In the genomic region with DNA sequence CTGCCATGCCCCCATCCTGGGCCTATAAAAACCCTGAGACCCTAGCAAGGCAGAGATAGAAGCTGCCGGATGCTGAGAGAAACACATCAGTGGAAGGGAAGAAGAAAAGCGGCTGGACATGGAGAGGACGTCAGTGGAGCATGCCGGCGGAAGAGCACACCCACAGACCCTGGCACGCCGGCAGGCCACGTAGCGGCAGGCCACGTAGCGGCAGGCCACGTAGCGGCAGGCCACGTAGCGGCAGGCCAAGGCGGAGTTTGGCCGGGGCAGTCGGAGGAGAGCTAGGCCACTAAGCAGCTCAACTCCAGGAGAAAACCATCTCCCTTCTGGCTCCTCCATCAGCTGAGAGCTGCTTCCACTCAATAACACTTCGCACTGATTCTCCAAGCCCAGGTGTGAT, we compare ENCODE assay signal across 36 cellular contexts. TPM values are rescaled to one million over a fixed set of nuclear protein-coding genes. Genes with fewer than 3 reads are reported as not detected.
"Had no signal": no experiment of that assay in that cellular context is flagged by ENCODE, and none has a peak within 500 bp of the region (broad histone marks: within the 10 kb centered on the region; RNA-seq: fewer than 3 reads in every experiment).

No MANE protein-coding gene starts in this region.

- FAIRE-seq: endometrium, kidney had no signal

- H3K27me3 ChIP-seq: colonic mucosa had no signal

- H3K27ac Mint-ChIP-seq: dendritic cell treated with granulocyte-macrophage colony-stimulating factor and Interleukin-4, amounts not matched to agents 40 ng/mL and 50 ng/mL, for 4 days; effector memory CD8-positive, alpha-beta T cell; endodermal cell; immature natural killer cell; mesothelial cell of epicardium; naive thymus-derived CD8-positive, alpha-beta T cell had no signal

- H3K4me3 ChIP-seq: colonic mucosa, esophagus squamous epithelium, gastrocnemius medialis, heart right ventricle, left ventricle myocardium inferior, lower lobe of right lung, mucosa of descending colon had no signal

- DNase-seq: colonic mucosa; cortex of kidney; effector CD8-positive, alpha-beta T cell; effector memory CD8-positive, alpha-beta T cell; endodermal cell; esophagus squamous epithelium; foreskin fibroblast; foreskin melanocyte; gastrocnemius medialis; glutamatergic neuron; head of caudate nucleus; heart right ventricle; hypothalamus; immature natural killer cell; islet precursor cell; kidney; kidney glomerular epithelial cell; left colon; left ventricle myocardium inferior; lower lobe of right lung; mesenchymal stem cell; mucosa of descending colon; naive B cell had no signal

- H3K36me3 ChIP-seq: colonic mucosa, esophagus squamous epithelium, gastrocnemius medialis, heart right ventricle, left ventricle myocardium inferior, lower lobe of right lung had no signal

- ATAC-seq: effector memory CD8-positive, alpha-beta T cell; esophagus mucosa; gastrocnemius medialis; heart right ventricle; left lobe of liver; lower lobe of right lung; mucosa of descending colon; naive thymus-derived CD8-positive, alpha-beta T cell had no signal

- H3K4me1 ChIP-seq: colonic mucosa, esophagus squamous epithelium, gastrocnemius medialis, lower lobe of right lung had no signal

- H3K9me3 ChIP-seq: colonic mucosa, gastrocnemius medialis had no signal

- H3K4me3 Mint-ChIP-seq: dendritic cell treated with granulocyte-macrophage colony-stimulating factor and Interleukin-4, amounts not matched to agents 40 ng/mL and 50 ng/mL, for 4 days; effector memory CD8-positive, alpha-beta T cell; endodermal cell; immature natural killer cell; mesothelial cell of epicardium; naive thymus-derived CD8-positive, alpha-beta T cell had no signal

- H3K27ac ChIP-seq: colonic mucosa, epithelial cell of prostate, esophagus squamous epithelium, gastrocnemius medialis, heart right ventricle, left ventricle myocardium inferior, lower lobe of right lung had no signal

RNA-seq across cellular contexts. Expression of a gene that starts 35.1 kb away (rescaled TPM):
- total RNA-seq: myocyte had no signal

RNA-seq across cellular contexts. Expression of a gene that starts 49.6 kb away (rescaled TPM):
- total RNA-seq: colonic mucosa; dermis microvascular lymphatic vessel endothelial cell; endodermal cell; esophagus mucosa; esophagus squamous epithelium; gastrocnemius medialis; glomerular endothelial cell; heart right ventricle; kidney; left colon; left lobe of liver; left ventricle myocardium inferior; liver; lower lobe of right lung; lung microvascular endothelial cell; mesenteric fat pad; mesothelial cell of epicardium; mucosa of descending colon; myocyte; naive thymus-derived CD8-positive, alpha-beta T cell had no signal
- polyA plus RNA-seq: heart right ventricle; immature natural killer cell; liver; naive thymus-derived CD8-positive, alpha-beta T cell had no signal
